ENCODE assay signal across 1 cellular context in the genomic region with DNA sequence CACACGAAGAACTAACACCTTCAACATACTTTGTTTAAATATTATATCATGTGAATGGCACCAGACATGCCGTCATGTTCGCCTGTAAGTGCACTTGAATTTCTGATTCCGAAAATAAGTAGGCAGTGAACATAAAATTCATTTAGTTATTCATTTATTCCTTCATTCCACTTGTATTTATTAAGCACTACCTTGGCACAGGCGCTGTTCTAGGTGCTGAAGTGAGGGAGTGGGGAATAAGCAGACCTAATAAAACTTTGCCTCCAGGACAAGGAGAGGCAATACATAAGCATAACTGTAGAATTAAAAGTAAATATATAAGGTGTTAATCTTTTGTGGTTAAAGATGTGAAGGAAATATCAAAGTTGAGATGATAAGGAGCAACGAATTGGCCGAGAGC.
A peak's percentile ranks its signal among the peaks of the same experiment; 100 is the strongest.
TF ChIP-seq lines count a peak whose summit lies in the region.

No MANE protein-coding gene starts in this region.

TF ChIP-seq in SK-N-SH, 30 proteins besides CTCF, POLR2A, EP300 and RAD21:
- TF ChIP-seq, protein P1, sequence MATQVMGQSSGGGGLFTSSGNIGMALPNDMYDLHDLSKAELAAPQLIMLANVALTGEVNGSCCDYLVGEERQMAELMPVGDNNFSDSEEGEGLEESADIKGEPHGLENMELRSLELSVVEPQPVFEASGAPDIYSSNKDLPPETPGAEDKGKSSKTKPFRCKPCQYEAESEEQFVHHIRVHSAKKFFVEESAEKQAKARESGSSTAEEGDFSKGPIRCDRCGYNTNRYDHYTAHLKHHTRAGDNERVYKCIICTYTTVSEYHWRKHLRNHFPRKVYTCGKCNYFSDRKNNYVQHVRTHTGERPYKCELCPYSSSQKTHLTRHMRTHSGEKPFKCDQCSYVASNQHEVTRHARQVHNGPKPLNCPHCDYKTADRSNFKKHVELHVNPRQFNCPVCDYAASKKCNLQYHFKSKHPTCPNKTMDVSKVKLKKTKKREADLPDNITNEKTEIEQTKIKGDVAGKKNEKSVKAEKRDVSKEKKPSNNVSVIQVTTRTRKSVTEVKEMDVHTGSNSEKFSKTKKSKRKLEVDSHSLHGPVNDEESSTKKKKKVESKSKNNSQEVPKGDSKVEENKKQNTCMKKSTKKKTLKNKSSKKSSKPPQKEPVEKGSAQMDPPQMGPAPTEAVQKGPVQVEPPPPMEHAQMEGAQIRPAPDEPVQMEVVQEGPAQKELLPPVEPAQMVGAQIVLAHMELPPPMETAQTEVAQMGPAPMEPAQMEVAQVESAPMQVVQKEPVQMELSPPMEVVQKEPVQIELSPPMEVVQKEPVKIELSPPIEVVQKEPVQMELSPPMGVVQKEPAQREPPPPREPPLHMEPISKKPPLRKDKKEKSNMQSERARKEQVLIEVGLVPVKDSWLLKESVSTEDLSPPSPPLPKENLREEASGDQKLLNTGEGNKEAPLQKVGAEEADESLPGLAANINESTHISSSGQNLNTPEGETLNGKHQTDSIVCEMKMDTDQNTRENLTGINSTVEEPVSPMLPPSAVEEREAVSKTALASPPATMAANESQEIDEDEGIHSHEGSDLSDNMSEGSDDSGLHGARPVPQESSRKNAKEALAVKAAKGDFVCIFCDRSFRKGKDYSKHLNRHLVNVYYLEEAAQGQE (IDR thresholded peaks at IDR 0.05; ENCODE audit: low read depth, low read length) = peak; percentile 77; the same call in 1 of the 2 replicates
- TF ChIP-seq, protein P2, sequence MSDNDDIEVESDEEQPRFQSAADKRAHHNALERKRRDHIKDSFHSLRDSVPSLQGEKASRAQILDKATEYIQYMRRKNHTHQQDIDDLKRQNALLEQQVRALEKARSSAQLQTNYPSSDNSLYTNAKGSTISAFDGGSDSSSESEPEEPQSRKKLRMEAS (IDR thresholded peaks at IDR 0.05; ENCODE audit: low read depth) = no peak
- TF ChIP-seq NRF1 (IDR thresholded peaks at IDR 0.05; ENCODE audit: low read depth, low read length) = no peak
